Comparison of ENCODE assay signal across 11 cellular contexts in genomic region chr4:62014982-62015739, GRCh38.
"Had no signal": no experiment of that assay in that cellular context is flagged by ENCODE, and none has a peak within 500 bp of the region (broad histone marks: within the 10 kb centered on the region; RNA-seq: fewer than 3 reads in every experiment).

No MANE protein-coding gene starts in this region.

- DNase-seq: activated CD4-positive, CD25-positive, alpha-beta regulatory T cell treated with anti-CD3 and anti-CD28 coated beads, Interleukin-2, amount 50 U/mL, for 72 hours; activated naive CD4-positive, alpha-beta T cell treated with Interleukin-2 at 50 U/mL for 16 hours; caudate nucleus; cortex of kidney; effector CD4-positive, alpha-beta T cell; foreskin melanocyte; retina; T1000 had no signal

- ATAC-seq: activated T-helper 17 cell treated with anti-CD3 and anti-CD28 coated beads, Interleukin-2, amount 50 U/mL, for 72 hours; natural killer cell treated with Interleukin-12 subunit alpha and Interleukin-12 subunit beta and Interleukin-15 and Interleukin-18, amount 100 ng/mL, for 72 hours; stimulated activated memory B cell treated with anti-CD40 and anti-IgM and Interleukin-4, amounts not matched to agents 10 μg/mL and 1 μg/mL and 100 μg/mL, for 72 hours had no signal
